ENCODE assay signal across 10 cellular contexts in the genomic region with DNA sequence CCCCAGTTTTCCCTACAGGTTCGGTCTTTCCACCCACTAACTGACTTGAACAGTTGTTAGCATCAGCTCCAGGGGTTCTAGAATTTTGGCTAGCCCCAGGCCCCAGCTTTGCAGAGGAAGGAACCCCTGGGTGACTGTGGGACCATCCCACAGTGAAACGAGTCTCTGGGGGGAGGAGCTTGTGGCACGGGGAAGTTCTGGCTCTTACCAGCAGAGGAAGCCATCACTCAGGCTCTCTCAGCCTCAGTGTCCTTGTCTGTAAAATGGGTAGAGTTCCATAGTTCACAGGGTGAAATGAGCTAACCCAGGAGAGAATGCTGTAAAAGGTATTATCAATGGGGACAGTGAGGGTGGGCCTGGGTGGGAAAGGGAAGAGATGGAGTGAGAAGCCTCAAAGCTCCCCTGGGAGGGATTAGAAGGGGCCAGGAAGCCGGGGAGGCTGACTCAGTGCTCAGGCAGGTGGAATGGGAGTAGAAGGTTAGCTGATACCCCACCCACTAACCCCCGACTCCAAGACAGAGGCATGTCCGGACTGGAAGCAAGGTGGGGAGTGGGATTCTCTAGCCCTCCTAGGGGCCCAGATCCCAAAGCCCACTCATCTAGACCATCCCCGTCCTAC. TPM values are rescaled to one million over a fixed set of nuclear protein-coding genes. Genes with fewer than 3 reads are reported as not detected.
DNase-seq lines count a peak whose midpoint lies in the region; ATAC-seq and TF ChIP-seq lines count a peak whose summit lies in the region.
"Had no signal": no experiment of that assay in that cellular context is flagged by ENCODE, and none has a peak within 500 bp of the region (broad histone marks: within the 10 kb centered on the region; RNA-seq: fewer than 3 reads in every experiment).

No MANE protein-coding gene starts in this region.

- H3K4me3 Mint-ChIP-seq in HFFc6 (peak overlapping the region; percentile 37; the same call in 1 of the 2 replicates), WTC11 (peak overlapping the region; percentile 35)
- H3K4me3 Mint-ChIP-seq in activated naive CD8-positive, alpha-beta T cell treated with anti-CD3 and anti-CD28 coated beads for 36 hours, result no peak overlapping the region

- TF ChIP-seq CTCF in HFFc6 (IDR thresholded peaks at IDR 0.05) (peak; percentile 15; the same call in 1 of the 2 replicates), WTC11 (IDR thresholded peaks at IDR 0.05) (no peak), thoracic aorta (IDR thresholded peaks at IDR 0.05) (no peak), upper lobe of right lung (IDR thresholded peaks at IDR 0.05) (no peak)

- DNase-seq in HFFc6 (no peak), WTC11 (ENCODE audit: low spot score) (peak; percentile 30), thoracic aorta (ENCODE audit: low spot score) (no peak), iPS-NIHi11 (ENCODE audit: low spot score) (no peak), upper lobe of right lung (no peak)
- no peak for DNase-seq in activated naive CD8-positive, alpha-beta T cell treated with anti-CD3 and anti-CD28 coated beads for 36 hours
- DNase-seq: stimulated activated naive CD4-positive, alpha-beta T cell had no signal

- CTCF ChIA-PET in WTC11 (lab: Charles Lee), result interaction anchor here (0.5 to 4.1 kb wide), 12 partner anchors 17 to 124 kb away, joined by 3 to 33 read pairs (median 6); a partner anchor contains a TSS

- H3K27ac Mint-ChIP-seq in HFFc6 (no peak overlapping the region), WTC11 (peak overlapping the region; percentile 83)
- no peak overlapping the region for H3K27ac Mint-ChIP-seq in activated naive CD8-positive, alpha-beta T cell treated with anti-CD3 and anti-CD28 coated beads for 36 hours

- H3K36me3 ChIP-seq in iPS-18a (ENCODE audit: control insufficient read depth, low read depth, low read length) (no peaks in the 10 kb centered on the region), thoracic aorta (no peaks in the 10 kb centered on the region), upper lobe of right lung (no peaks in the 10 kb centered on the region)

- peak overlapping the region; percentile 50 for H3K9ac ChIP-seq in iPS-18a (ENCODE audit: low read length)

- ATAC-seq in WTC11, result no peak; the same call in 1 of the 2 replicates
- ATAC-seq in thoracic aorta (ENCODE audit: insufficient number of reproducible peaks, low FRiP score, low read depth), result no peak
- no peak for ATAC-seq in HG02610 (IDR thresholded peaks at IDR 0.05; ENCODE audit: unreplicated experiment)
- ATAC-seq in upper lobe of right lung, result no peak

- peaks cover 37% of the 10 kb centered on the region for H3K4me1 Mint-ChIP-seq in HFFc6 (ENCODE audit: low read depth)
- peaks cover 46% of the 10 kb centered on the region for H3K4me1 Mint-ChIP-seq in WTC11
- H3K4me1 Mint-ChIP-seq in activated naive CD8-positive, alpha-beta T cell treated with anti-CD3 and anti-CD28 coated beads for 36 hours, result no peaks in the 10 kb centered on the region

- H3K4me1 ChIP-seq in iPS-18a (ENCODE audit: control insufficient read depth, low read depth, low read length) (peaks cover 31% of the 10 kb centered on the region), thoracic aorta (ENCODE audit: control insufficient read depth in 1 of 2, low read depth in 2 of 2) (peaks cover 21 to 57% of the 10 kb centered on the region in 2 donors), upper lobe of right lung (peaks cover 6% of the 10 kb centered on the region)

- H3K9me3 Mint-ChIP-seq in HFFc6 (no peaks in the 10 kb centered on the region), WTC11 (no peaks in the 10 kb centered on the region)
- no peaks in the 10 kb centered on the region for H3K9me3 Mint-ChIP-seq in activated naive CD8-positive, alpha-beta T cell treated with anti-CD3 and anti-CD28 coated beads for 36 hours

- H3K4me3 ChIP-seq in iPS-18a (ENCODE audit: low read length) (no peak overlapping the region), thoracic aorta (peak overlapping the region; percentile 59), upper lobe of right lung (no peak overlapping the region)
- H3K4me3 ChIP-seq: lung had no signal

- H3K27ac ChIP-seq in iPS-18a (ENCODE audit: low read length) (peak overlapping the region; percentile 48), thoracic aorta (peak overlapping the region; percentile 58 to 59), upper lobe of right lung (no peak overlapping the region)

- H3K27me3 ChIP-seq in iPS-18a (ENCODE audit: control insufficient read depth, insufficient read depth, low read length) (no peaks in the 10 kb centered on the region), thoracic aorta (replicated peaks; ENCODE audit: insufficient read depth) (no peaks in the 10 kb centered on the region), upper lobe of right lung (no peaks in the 10 kb centered on the region)

- intact Hi-C loops in upper lobe of right lung (cut with DNase I), result no loop called here

- H3K9me3 ChIP-seq in iPS-18a (ENCODE audit: control insufficient read depth, low read depth, low read length) (no peaks in the 10 kb centered on the region), thoracic aorta (no peaks in the 10 kb centered on the region), upper lobe of right lung (no peaks in the 10 kb centered on the region)

- H3K36me3 Mint-ChIP-seq in HFFc6 (ENCODE audit: low read depth) (no peaks in the 10 kb centered on the region), WTC11 (no peaks in the 10 kb centered on the region)
- H3K36me3 Mint-ChIP-seq in activated naive CD8-positive, alpha-beta T cell treated with anti-CD3 and anti-CD28 coated beads for 36 hours, result no peaks in the 10 kb centered on the region

- H3K27me3 Mint-ChIP-seq in HFFc6 (ENCODE audit: insufficient read depth) (peaks cover 3% of the 10 kb centered on the region), WTC11 (ENCODE audit: low read depth) (no peaks in the 10 kb centered on the region)
- H3K27me3 Mint-ChIP-seq in activated naive CD8-positive, alpha-beta T cell treated with anti-CD3 and anti-CD28 coated beads for 36 hours, result no peaks in the 10 kb centered on the region

- POLR2A ChIA-PET in WTC11 (lab: Charles Lee), result interaction anchor here (0.6 to 3.3 kb wide), 10 partner anchors 17 to 110 kb away, joined by 3 to 55 read pairs (median 3); a partner anchor contains a TSS

TF ChIP-seq in WTC11, 78 proteins besides CTCF, POLR2A, EP300 and RAD21:
- TF ChIP-seq GABPB1 (CRISPR knock-in tag; IDR thresholded peaks at IDR 0.05) (no peak), SP1 (CRISPR knock-in tag; conservative IDR thresholded peaks at IDR 0.05) (0 out of 2 replicates have a peak, but pooled peaks have one; percentile 20), GTF2I (CRISPR knock-in tag; conservative IDR thresholded peaks at IDR 0.05) (peak; percentile 94)

RNA-seq across cellular contexts. Expression of a gene that starts 30.9 kb away (rescaled TPM):
- 10 to 100 TPM; 18.1 to 27.8 (median 25.9) TPM for total RNA-seq in HFFc6 (2021; fragmentation: NEBNext Ultra II Directional; extraction: Animal tissue kit (Norgen Biotek cat#: 25700))
- 17.0 to 18.8 TPM (median 18.4 TPM) in 3 replicates for total RNA-seq in WTC11 (2021)
- total RNA-seq in thoracic aorta, result 100 to 1,000 TPM in 1 of 2 donors, 10 to 100 TPM in 1; 73.8 to 134 TPM
- total RNA-seq in activated naive CD8-positive, alpha-beta T cell treated with anti-CD3 and anti-CD28 coated beads for 36 hours, result under 1 TPM; 0.56 to 0.98 TPM
- total RNA-seq in upper lobe of right lung, result 59.0 TPM
